ENCODE assay signal across 21 cellular contexts in genomic region chr15:65094294-65094995, GRCh38. TPM values are rescaled to one million over a fixed set of nuclear protein-coding genes. Genes with fewer than 3 reads are reported as not detected.
DNase-seq lines count a peak whose midpoint lies in the region; ATAC-seq, FAIRE-seq and TF ChIP-seq lines count a peak whose summit lies in the region.
"Had no signal": no experiment of that assay in that cellular context is flagged by ENCODE, and none has a peak within 500 bp of the region (broad histone marks: within the 10 kb centered on the region; RNA-seq: fewer than 3 reads in every experiment).

No MANE protein-coding gene starts in this region.

- intact Hi-C loops in Right ventricle myocardium superior (cut with DNase I): no loop called here
- intact Hi-C loops in body of pancreas (cut with DNase I): no loop called here

- no peaks in the 10 kb centered on the region for H3K4me1 ChIP-seq in RWPE2 (ENCODE audit: insufficient read depth, poor library complexity, severe bottlenecking)
- peaks cover 5% of the 10 kb centered on the region for H3K4me1 ChIP-seq in body of pancreas
- H3K4me1 ChIP-seq: lower lobe of right lung had no signal

- TF ChIP-seq EP300 in neural cell (conservative IDR thresholded peaks at IDR 0.05; ENCODE audit: poor library complexity, severe bottlenecking): no peak

- TF ChIP-seq CTCF in RWPE2 (IDR thresholded peaks at IDR 0.05; ENCODE audit: poor library complexity, severe bottlenecking) (no peak), neural cell (IDR thresholded peaks at IDR 0.05; ENCODE audit: poor library complexity, severe bottlenecking) (no peak), body of pancreas (IDR thresholded peaks at IDR 0.05) (no peak)

- no peak overlapping the region for H2AFZ ChIP-seq in neural cell (ENCODE audit: low read depth, low read length)

- no peak overlapping the region for H3K4me2 ChIP-seq in neural cell (ENCODE audit: low read length)

- H3K9ac ChIP-seq in neural cell (ENCODE audit: low read length): no peak overlapping the region

- no peak for TF ChIP-seq POLR2A in body of pancreas (IDR thresholded peaks at IDR 0.05)

- H3K27me3 ChIP-seq in RWPE2 (ENCODE audit: insufficient read depth, poor library complexity, severe bottlenecking) (no peaks in the 10 kb centered on the region), neural cell (ENCODE audit: insufficient read depth, low read depth, low read length) (no peaks in the 10 kb centered on the region), body of pancreas (no peaks in the 10 kb centered on the region)
- H3K27me3 ChIP-seq: gastrocnemius medialis, stomach had no signal

- H4K20me1 ChIP-seq in neural cell (ENCODE audit: insufficient read depth): no peaks in the 10 kb centered on the region

- peak; percentile 1 for DNase-seq in 8988T
- DNase-seq in RWPE2 (ENCODE audit: low spot score): peak; percentile 62
- peak; percentile 55 for DNase-seq in Right ventricle myocardium superior
- no peak for DNase-seq in RCC 7860 (ENCODE audit: low spot score)
- DNase-seq in body of pancreas: no peak
- DNase-seq in NCI-H2107 (lab: John Stamatoyannopoulos, UW): no peak
- DNase-seq: activated B cell treated with CpG ODN at 0.5 μM for 24 hours; CD8-positive, alpha-beta memory T cell; DMS79 treated with DMSO at 0.1 percent for 48 hours; gastrocnemius medialis; lower lobe of right lung; naive B cell; NCI-H1092 treated with DMSO at 0.1 percent for 48 hours; psoas muscle; RPMI8226; stomach had no signal

- no peak for FAIRE-seq in RCC 7860 (lab: Jason Lieb, UNC)

- H3K4me3 ChIP-seq in RWPE2 (ENCODE audit: severe bottlenecking): no peak overlapping the region
- no peak overlapping the region for H3K4me3 ChIP-seq in neural cell (ENCODE audit: low read length)
- H3K4me3 ChIP-seq in body of pancreas: no peak overlapping the region
- H3K4me3 ChIP-seq: gastrocnemius medialis, lower lobe of right lung, psoas muscle, stomach had no signal

- no peaks in the 10 kb centered on the region for H3K9me2 ChIP-seq in neural cell (ENCODE audit: insufficient read depth, low read length)

- ATAC-seq in RWPE2 (ENCODE audit: low read depth) (0 out of 3 replicates have a peak, but pooled peaks have one; percentile 27), Right ventricle myocardium superior (ENCODE audit: poor library complexity) (peak; percentile 39), body of pancreas (no peak), GM18867 (IDR thresholded peaks at IDR 0.05; ENCODE audit: unreplicated experiment) (no peak)
- ATAC-seq: activated T-helper 17 cell treated with anti-CD3 and anti-CD28 coated beads, Interleukin-2, amount 50 U/mL, for 72 hours; gastrocnemius medialis; HCT116 had no signal

- no peaks in the 10 kb centered on the region for H3F3A ChIP-seq in neural cell (ENCODE audit: insufficient read depth, low read length, poor library complexity, severe bottlenecking)

- H3K9me3 ChIP-seq in RWPE2 (ENCODE audit: severe bottlenecking) (no peaks in the 10 kb centered on the region), neural cell (ENCODE audit: low read length) (no peaks in the 10 kb centered on the region), body of pancreas (no peaks in the 10 kb centered on the region)
- H3K9me3 ChIP-seq: gastrocnemius medialis, lower lobe of right lung, psoas muscle, stomach had no signal

- H3K27ac ChIP-seq in RWPE2 (ENCODE audit: poor library complexity, severe bottlenecking) (no peak overlapping the region), neural cell (ENCODE audit: low read length) (no peak overlapping the region), body of pancreas (no peak overlapping the region)
- H3K27ac ChIP-seq: gastrocnemius medialis, lower lobe of right lung, psoas muscle had no signal

- H3K36me3 ChIP-seq in RWPE2 (ENCODE audit: low read depth) (peaks cover 12% of the 10 kb centered on the region), neural cell (ENCODE audit: insufficient read depth, low read length) (no peaks in the 10 kb centered on the region), body of pancreas (replicated peaks in 1 of 2; ENCODE audit: insufficient read depth in 1 of 2, low read depth in 2 of 2) (peaks cover 2 to 4% of the 10 kb centered on the region in 2 donors)

- TF ChIP-seq RAD21 in neural cell (conservative IDR thresholded peaks at IDR 0.05): no peak

- WGBS in body of pancreas, 2 donors: 92 to 94% methylated on average over 10 to 14 of the region's 14 CpGs

- H3K79me2 ChIP-seq in neural cell (replicated peaks; ENCODE audit: insufficient read depth, low read length): no peaks in the 10 kb centered on the region

TF ChIP-seq in neural cell, 6 proteins besides CTCF, POLR2A, EP300 and RAD21:
- TF ChIP-seq TAF1 (IDR thresholded peaks at IDR 0.05; ENCODE audit: low read depth) (no peak), MXI1 (conservative IDR thresholded peaks at IDR 0.05; ENCODE audit: poor library complexity, severe bottlenecking) (no peak), POLR2AphosphoS5 (IDR thresholded peaks at IDR 0.05) (peak; percentile 10), SMC3 (conservative IDR thresholded peaks at IDR 0.05; ENCODE audit: poor library complexity) (no peak)
TF ChIP-seq in neural cell: peak in this region for 1.

RNA-seq across cellular contexts. Expression of gene KBTBD13, which starts 17.9 kb away (rescaled TPM):
- total RNA-seq in Right ventricle myocardium superior: 9.4 TPM
- not detected in 2 replicates for polyA plus RNA-seq in neural cell
- polyA minus RNA-seq in neural cell: not detected in 2 replicates
- total RNA-seq in body of pancreas: not detected
- total RNA-seq: activated B cell treated with CpG ODN at 0.5 μM for 24 hours; activated T-helper 17 cell treated with anti-CD3 and anti-CD28 coated beads, Interleukin-2, amount 50 U/mL, for 72 hours; CD8-positive, alpha-beta memory T cell; lower lobe of right lung; T-helper 1 cell treated with Interleukin-12 subunit alpha and Interleukin-12 subunit beta and Interleukin-4 antibody, amounts not matched to agents 30 ng/mL and 1 ng/mL, for 36 hours had no signal
- polyA plus RNA-seq: CD8-positive, alpha-beta memory T cell; stomach had no signal

RNA-seq across cellular contexts. Expression of gene UBAP1L, which starts 20.6 kb away (rescaled TPM):
- total RNA-seq in Right ventricle myocardium superior (1.6 TPM), body of pancreas (1 to 10 TPM; 3.4 to 4.6 TPM)
- polyA plus RNA-seq in neural cell: 10.3 TPM in 2 replicates
- polyA minus RNA-seq in neural cell: 9.0 and 10.7 TPM in 2 replicates

RNA-seq across cellular contexts. Expression of gene RASL12, which starts 26.7 kb away (rescaled TPM):
- total RNA-seq in Right ventricle myocardium superior (19.7 TPM), body of pancreas (1 to 10 TPM; 3.1 to 4.6 TPM)
- polyA plus RNA-seq in neural cell: not detected in 2 replicates
- polyA minus RNA-seq in neural cell: not detected in 2 replicates
- total RNA-seq: activated B cell treated with CpG ODN at 0.5 μM for 24 hours; activated T-helper 17 cell treated with anti-CD3 and anti-CD28 coated beads, Interleukin-2, amount 50 U/mL, for 72 hours; CD8-positive, alpha-beta memory T cell; T-helper 1 cell treated with Interleukin-12 subunit alpha and Interleukin-12 subunit beta and Interleukin-4 antibody, amounts not matched to agents 30 ng/mL and 1 ng/mL, for 36 hours had no signal
- polyA plus RNA-seq: CD8-positive, alpha-beta memory T cell had no signal

RNA-seq across cellular contexts. Expression of gene PDCD7, which starts 39.2 kb away (rescaled TPM):
- total RNA-seq in Right ventricle myocardium superior: 12.2 TPM
- polyA plus RNA-seq in neural cell: 46.8 and 47.5 TPM in 2 replicates
- 45.3 and 46.5 TPM in 2 replicates for polyA minus RNA-seq in neural cell
- 10 to 100 TPM; 18.2 to 35.6 TPM for total RNA-seq in body of pancreas

RNA-seq across cellular contexts. Expression of gene SLC51B, which starts 49.3 kb away (rescaled TPM):
- total RNA-seq in Right ventricle myocardium superior: not detected
- not detected in 2 replicates for polyA plus RNA-seq in neural cell
- polyA minus RNA-seq in neural cell: not detected in 2 replicates
- total RNA-seq in body of pancreas: not detected
- total RNA-seq: activated B cell treated with CpG ODN at 0.5 μM for 24 hours; activated T-helper 17 cell treated with anti-CD3 and anti-CD28 coated beads, Interleukin-2, amount 50 U/mL, for 72 hours; CD8-positive, alpha-beta memory T cell; gastrocnemius medialis; psoas muscle; T-helper 1 cell treated with Interleukin-12 subunit alpha and Interleukin-12 subunit beta and Interleukin-4 antibody, amounts not matched to agents 30 ng/mL and 1 ng/mL, for 36 hours had no signal
- polyA plus RNA-seq: CD8-positive, alpha-beta memory T cell had no signal

Comparison
In these comparisons a context has a peak if more than half of its experiments do, and no peak if none do; other contexts are left out.
1. DNase-seq: peak in 8988T (single experiment), RWPE2 (single experiment) and Right ventricle myocardium superior (single experiment); none in RCC 7860 (single experiment), body of pancreas (0 of 4) and NCI-H2107 (single experiment).
2. ATAC-seq: peak in RWPE2 (single experiment) and Right ventricle myocardium superior (single experiment); none in body of pancreas (single experiment) and GM18867 (single experiment).
3. RNA of gene KBTBD13, which starts 17.9 kb away (total RNA-seq): 9.4 TPM in Right ventricle myocardium superior (single experiment); not detected in body of pancreas; every median in the first group is over 10 times any median in the second.